Comparison of ENCODE assay signal across 29 cellular contexts in genomic region chr4:155962697-155963096, GRCh38. TPM values are rescaled to one million over a fixed set of nuclear protein-coding genes. Genes with fewer than 3 reads are reported as not detected.
"Had no signal": no experiment of that assay in that cellular context is flagged by ENCODE, and none has a peak within 500 bp of the region (broad histone marks: within the 10 kb centered on the region; RNA-seq: fewer than 3 reads in every experiment).

No MANE protein-coding gene starts in this region.

- H3K27me3 ChIP-seq: colonic mucosa, esophagus squamous epithelium, gastrocnemius medialis, heart right ventricle, left lung had no signal

- H3K9me3 ChIP-seq: colonic mucosa, esophagus squamous epithelium, gastrocnemius medialis, heart right ventricle, left lung, lower lobe of right lung, mucosa of descending colon had no signal

- H3K36me3 ChIP-seq: colonic mucosa, esophagus squamous epithelium, gastrocnemius medialis, heart right ventricle, left lung, lower lobe of right lung had no signal

- H3K4me3 ChIP-seq: colonic mucosa, esophagus squamous epithelium, gastrocnemius medialis, heart right ventricle, left lung, lower lobe of right lung, mucosa of descending colon had no signal

- H3K4me1 ChIP-seq: colonic mucosa, left lung, lower lobe of right lung had no signal

- H3K27ac ChIP-seq: colonic mucosa, epithelial cell of prostate, esophagus squamous epithelium, gastrocnemius medialis, heart right ventricle, left lung, lower lobe of right lung had no signal

- ATAC-seq: effector memory CD8-positive, alpha-beta T cell; esophagus mucosa; gastrocnemius medialis; heart right ventricle; left cardiac atrium; left lung; left ventricle myocardium superior; lower lobe of right lung; mucosa of descending colon had no signal

- DNase-seq: colonic mucosa; cortex of kidney; effector CD8-positive, alpha-beta T cell; effector memory CD8-positive, alpha-beta T cell; endodermal cell; erythroblast; esophagus squamous epithelium; foreskin fibroblast; foreskin melanocyte; gastrocnemius medialis; glutamatergic neuron; head of caudate nucleus; heart right ventricle; hippocampal formation; left cardiac atrium; left lung; left ventricle myocardium superior; lower lobe of right lung; mesenchymal stem cell; mucosa of descending colon; naive B cell had no signal

RNA-seq across cellular contexts. Expression of gene TDO2, which starts 59.2 kb away (rescaled TPM):
- total RNA-seq: dermis microvascular lymphatic vessel endothelial cell, endodermal cell, glomerular endothelial cell, kidney epithelial cell, left cardiac atrium, left ventricle myocardium superior, lung microvascular endothelial cell, mesenteric fat pad had no signal
- polyA plus RNA-seq: keratinocyte had no signal
